29 cellular contexts compared by ENCODE assay signal in genomic region chr3:88034876-88035275, GRCh38. TPM values are rescaled to one million over a fixed set of nuclear protein-coding genes. Genes with fewer than 3 reads are reported as not detected.
DNase-seq lines count a peak whose midpoint lies in the region; ATAC-seq, FAIRE-seq and TF ChIP-seq lines count a peak whose summit lies in the region.
"Had no signal": no experiment of that assay in that cellular context is flagged by ENCODE, and none has a peak within 500 bp of the region (broad histone marks: within the 10 kb centered on the region; RNA-seq: fewer than 3 reads in every experiment).

No MANE protein-coding gene starts in this region.

- intact Hi-C loops in K562 (cut with micrococcal nuclease), result loop anchor here (2.0 kb wide), 1 partner anchor 24 kb away; the partner anchor contains the start of genes CGGBP1 and ZNF654

- POLR2A ChIA-PET in K562 (lab: Yijun Ruan, JAX), result interaction anchor here (1.3 kb wide), 1 partner anchor 24 kb away, joined by 4 read pairs; the partner anchor contains the start of genes CGGBP1 and ZNF654
- POLR2A ChIA-PET in naive thymus-derived CD8-positive, alpha-beta T cell (lab: Charles Lee), result interaction anchor here (1.2 kb wide), 1 partner anchor 24 kb away, joined by 4 read pairs; the partner anchor contains the start of gene CGGBP1
- POLR2A ChIA-PET in SK-N-SH (lab: Yijun Ruan, JAX), result no interaction called here

- H3K4me1 ChIP-seq in K562 (replicated peaks in 1 of 2; ENCODE audit: control insufficient read depth in 2 of 2, insufficient read depth in 2 of 2, low read length in 2 of 2), result peaks cover 7 to 8% of the 10 kb centered on the region in 2 experiments; a peak in 4 of 5 replicates
- peaks cover 0 to 4% of the 10 kb centered on the region in 2 experiments; a peak in 2 of 4 replicates for H3K4me1 ChIP-seq in SK-N-SH (ENCODE audit: control insufficient read depth in 1 of 2, insufficient read depth in 2 of 2, low read depth in 1 of 2, low read length in 1 of 2)
- H3K4me1 ChIP-seq: BE2C had no signal

- H3K9ac ChIP-seq in K562 (ENCODE audit: insufficient read depth in 1 of 2, low read depth in 2 of 2, low read length in 2 of 2) (peak overlapping the region in 1 of 2 experiments; percentile 24; a peak in 1 of 4 replicates), SK-N-SH (no peak overlapping the region)
- H3K9ac ChIP-seq: BLaER1 had no signal

- H3K27me3 ChIP-seq in K562 (ENCODE audit: control insufficient read depth in 2 of 2, insufficient read depth in 2 of 2, low read length in 2 of 2), result no peaks in the 10 kb centered on the region
- H3K27me3 ChIP-seq in SK-N-SH (ENCODE audit: insufficient read depth), result no peaks in the 10 kb centered on the region
- H3K27me3 ChIP-seq: BE2C, BLaER1 had no signal

- TF ChIP-seq POLR2A in K562 (conservative IDR thresholded peaks at IDR 0.05) (no peak), erythroblast (IDR thresholded peaks at IDR 0.05; ENCODE audit: low read length) (no peak)

- FAIRE-seq in K562 (lab: Jason Lieb, UNC), result peak; percentile 72
- FAIRE-seq: A549, GM12878, GM12892, GM18507 had no signal

- H3K9me3 ChIP-seq in K562 (replicated peaks; ENCODE audit: control insufficient read depth, insufficient read depth, low read depth, low read length), result 0 out of 2 replicates have a peak, but pooled peaks cover 1% of the 10 kb centered on the region
- no peaks in the 10 kb centered on the region for H3K9me3 ChIP-seq in SK-N-SH
- H3K9me3 ChIP-seq: A549, BE2C, BLaER1 had no signal

- H4K20me1 ChIP-seq in K562 (replicated peaks; ENCODE audit: control insufficient read depth, insufficient read depth, low read length), result no peaks in the 10 kb centered on the region
- H4K20me1 ChIP-seq in SK-N-SH (ENCODE audit: insufficient read depth), result no peaks in the 10 kb centered on the region
- H4K20me1 ChIP-seq: BLaER1 had no signal

- H3K9me2 ChIP-seq in SK-N-SH, result no peaks in the 10 kb centered on the region

- TF ChIP-seq RAD21 in K562 (CRISPR knock-in tag; conservative IDR thresholded peaks at IDR 0.05 in 1 of 2, IDR thresholded peaks at IDR 0.05 in 1 of 2) (no peak), SK-N-SH (IDR thresholded peaks at IDR 0.05; ENCODE audit: low read length) (no peak)

- H3K27ac ChIP-seq in K562 (ENCODE audit: extremely low read depth, low read depth, low read length) (peak overlapping the region; percentile 59; the same call in 2 of the 3 replicates), SK-N-SH (ENCODE audit: low read depth in 2 of 2, low read length in 1 of 2) (no peak overlapping the region)
- H3K27ac ChIP-seq: 22Rv1, A549, BLaER1 had no signal

- CTCF ChIA-PET in K562 (lab: Yijun Ruan, JAX; ENCODE audit: low intra/inter-chr PET ratio), result no interaction called here
- CTCF ChIA-PET in SK-N-SH (lab: Yijun Ruan, JAX), result no interaction called here

- H3K9me1 ChIP-seq in K562 (ENCODE audit: control insufficient read depth, insufficient read depth, low read length), result no peaks in the 10 kb centered on the region

- H3K9me3 Mint-ChIP-seq in T-helper 2 cell treated with Interferon-gamma antibody and Interleukin-4, amounts not matched to agents 5 μg/mL and 100 μg/mL, for 36 hours, result no peaks in the 10 kb centered on the region
- no peaks in the 10 kb centered on the region for H3K9me3 Mint-ChIP-seq in naive thymus-derived CD8-positive, alpha-beta T cell
- H3K9me3 Mint-ChIP-seq: CD8-positive, alpha-beta memory T cell had no signal

- H3K79me2 ChIP-seq in K562 (ENCODE audit: control insufficient read depth, insufficient read depth, low read length) (no peaks in the 10 kb centered on the region), SK-N-SH (ENCODE audit: insufficient read depth) (no peaks in the 10 kb centered on the region)

- no peaks in the 10 kb centered on the region for H3K36me3 ChIP-seq in K562 (ENCODE audit: control insufficient read depth, insufficient read depth, low read length)
- no peaks in the 10 kb centered on the region for H3K36me3 ChIP-seq in SK-N-SH (replicated peaks in 1 of 2; ENCODE audit: control insufficient read depth in 1 of 2, insufficient read depth in 2 of 2, low read length in 1 of 2)
- H3K36me3 ChIP-seq: BE2C, BLaER1 had no signal

- H2AFZ ChIP-seq in K562 (ENCODE audit: low read depth, low read length) (peak overlapping the region; percentile 45), SK-N-SH (ENCODE audit: low read depth) (no peak overlapping the region)

- no peak for DNase-seq in T-helper 2 cell treated with Interferon-gamma antibody and Interleukin-4, amounts not matched to agents 5 μg/mL and 100 μg/mL, for 36 hours (ENCODE audit: low spot score)
- no peak for DNase-seq in T-helper 2 cell
- peak; percentile 19 for DNase-seq in SK-MEL-5 (ENCODE audit: low read depth, low spot score)
- peak in 1 of 4 experiments; percentile 51 for DNase-seq in K562 (ENCODE audit: extremely low read depth in 1 of 4, low spot score in 3 of 4)
- peak; percentile 53 to 59 for DNase-seq in erythroblast (lab: John Stamatoyannopoulos, UW)
- DNase-seq in naive thymus-derived CD8-positive, alpha-beta T cell, result no peak
- DNase-seq in SK-N-SH, result no peak
- DNase-seq: AML-193; BE2C; C1 segment of cervical spinal cord; CD4-positive, alpha-beta memory T cell; CD8-positive, alpha-beta memory T cell; COR-L47; DMS 273 treated with DMSO at 0.1 percent for 48 hours; DMS153; DMS53; DMS79; DND-41; EL; GDM1 had no signal

- no peaks in the 10 kb centered on the region for H3F3A ChIP-seq in SK-N-SH (replicated peaks; ENCODE audit: insufficient read depth)

- H3K4me1 Mint-ChIP-seq in T-helper 2 cell treated with Interferon-gamma antibody and Interleukin-4, amounts not matched to agents 5 μg/mL and 100 μg/mL, for 36 hours (ENCODE audit: low read depth), result peaks cover 29% of the 10 kb centered on the region
- H3K4me1 Mint-ChIP-seq in naive thymus-derived CD8-positive, alpha-beta T cell, result peaks cover 5 to 29% (median 28%) of the 10 kb centered on the region in 4 donors

- H3K4me3 ChIP-seq in K562, result no peak overlapping the region
- H3K4me3 ChIP-seq in SK-N-SH (ENCODE audit: low read depth in 2 of 2, low read length in 1 of 2), result no peak overlapping the region
- H3K4me3 ChIP-seq: A549, BLaER1, GM12878 had no signal

- TF ChIP-seq EP300 in K562 (IDR thresholded peaks at IDR 0.05; ENCODE audit: low read length), result no peak
- no peak for TF ChIP-seq EP300 in SK-N-SH (IDR thresholded peaks at IDR 0.05; ENCODE audit: borderline replicate concordance in 1 of 2, low read depth in 1 of 2, low read length in 1 of 2)

- H3K36me3 Mint-ChIP-seq in T-helper 2 cell treated with Interferon-gamma antibody and Interleukin-4, amounts not matched to agents 5 μg/mL and 100 μg/mL, for 36 hours (ENCODE audit: low read depth), result no peaks in the 10 kb centered on the region
- no peaks in the 10 kb centered on the region for H3K36me3 Mint-ChIP-seq in naive thymus-derived CD8-positive, alpha-beta T cell
- H3K36me3 Mint-ChIP-seq: CD14-positive monocyte; CD4-positive, alpha-beta memory T cell; CD4-positive, CD25-positive, alpha-beta regulatory T cell; CD8-positive, alpha-beta memory T cell had no signal

- H3K27ac Mint-ChIP-seq in T-helper 2 cell treated with Interferon-gamma antibody and Interleukin-4, amounts not matched to agents 5 μg/mL and 100 μg/mL, for 36 hours, result no peak overlapping the region
- no peak overlapping the region for H3K27ac Mint-ChIP-seq in naive thymus-derived CD8-positive, alpha-beta T cell
- H3K27ac Mint-ChIP-seq: CD14-positive monocyte; CD4-positive, alpha-beta memory T cell had no signal

- in situ Hi-C loops in SK-MEL-5 (cut with HindIII; ENCODE audit: low pct_unique_long_range_greater_than_20kb, low sequenced_read_pairs) (no loop called here), K562 (cut with MboI) (no loop called here)

- no TSS peak for BruUV-seq in K562 (replicated peaks; lab: Mats Ljungman, UMichigan)

- H3K27me3 Mint-ChIP-seq in T-helper 2 cell treated with Interferon-gamma antibody and Interleukin-4, amounts not matched to agents 5 μg/mL and 100 μg/mL, for 36 hours (ENCODE audit: low read depth), result no peaks in the 10 kb centered on the region
- peaks cover 0 to 3% (median 0%) of the 10 kb centered on the region in 5 donors for H3K27me3 Mint-ChIP-seq in naive thymus-derived CD8-positive, alpha-beta T cell
- H3K27me3 Mint-ChIP-seq: CD4-positive, CD25-positive, alpha-beta regulatory T cell had no signal

- TF ChIP-seq CTCF in K562 (IDR thresholded peaks at IDR 0.05 in 2 of 3, conservative IDR thresholded peaks at IDR 0.05 in 1 of 3; ENCODE audit: insufficient read depth in 2 of 3, low read depth in 1 of 3, low read length in 3 of 3) (no peak), SK-N-SH (IDR thresholded peaks at IDR 0.05) (no peak)

- peak overlapping the region; percentile 65; the same call in 1 of the 2 replicates for H3K4me2 ChIP-seq in K562 (ENCODE audit: insufficient read depth, low read length)
- no peak overlapping the region for H3K4me2 ChIP-seq in SK-N-SH
- H3K4me2 ChIP-seq: A549, BLaER1 had no signal

- WGBS in K562 (ENCODE audit: insufficient coverage, low coverage, missing lambda C conversion rate), result 0% methylated on average over 4 of the region's 4 CpGs
- WGBS in SK-N-SH (ENCODE audit: low lambda C conversion rate), result 84% methylated on average over 4 of the region's 4 CpGs

- peak; percentile 71 for ATAC-seq in K562
- ATAC-seq in HG03196 (IDR thresholded peaks at IDR 0.05; ENCODE audit: unreplicated experiment), result no peak
- no peak for ATAC-seq in naive thymus-derived CD8-positive, alpha-beta T cell
- ATAC-seq: A549, GM12878 had no signal

- peak overlapping the region; percentile 49 for H3K4me3 Mint-ChIP-seq in T-helper 2 cell treated with Interferon-gamma antibody and Interleukin-4, amounts not matched to agents 5 μg/mL and 100 μg/mL, for 36 hours
- no peak overlapping the region for H3K4me3 Mint-ChIP-seq in naive thymus-derived CD8-positive, alpha-beta T cell
- H3K4me3 Mint-ChIP-seq: CD4-positive, alpha-beta memory T cell; CD8-positive, alpha-beta memory T cell had no signal

RNA-seq across cellular contexts. Expression of gene CGGBP1, which starts 23.9 kb away (rescaled TPM):
- total RNA-seq in SK-MEL-5 (2014; rRNA removed; shearing (Covaris generic)), result 80.0 and 84.1 TPM in 2 replicates
- 77.5 and 91.4 TPM in 2 replicates for polyA plus RNA-seq in SK-MEL-5 (2015; cell fraction: cytosol; rRNA removed)
- polyA plus RNA-seq in SK-MEL-5 (2015; cell fraction: nucleus; rRNA removed), result 285 and 309 TPM in 2 replicates
- total RNA-seq in K562 (2011; cell fraction: chromatin; rRNA removed; ENCODE audit: low replicate concordance), result 27.8 and 66.6 TPM in 2 replicates
- total RNA-seq in K562 (2011; cell fraction: nucleolus; rRNA removed), result 13.7 and 18.7 TPM in 2 replicates
- 36.2 and 39.1 TPM in 2 replicates for total RNA-seq in K562 (2011; cell fraction: nucleoplasm; rRNA removed)
- total RNA-seq in K562 (2014; rRNA removed), result 14.4 and 18.0 TPM in 2 replicates
- 37.8 and 46.5 TPM in 2 replicates for total RNA-seq in K562 (2014; rRNA removed; fragmentation: Illumina TruSeq; extraction: Trizol)
- 38.2 and 43.2 TPM in 2 replicates for total RNA-seq in K562 (2015; rRNA removed; fragmentation: Illumina TruSeq; extraction: Trizol)
- 37.9 and 39.2 TPM in 2 replicates for total RNA-seq in K562 (2021)
- polyA plus RNA-seq in K562 (2011; rRNA removed), result 43.2 and 46.5 TPM in 2 replicates
- 14.0 and 19.7 TPM in 2 replicates for polyA plus RNA-seq in K562 (2011; cell fraction: cytosol; rRNA removed)
- 59.2 and 66.8 TPM in 2 replicates for polyA plus RNA-seq in K562 (2011; cell fraction: nucleus; rRNA removed)
- polyA plus RNA-seq in K562 (2012), result 35.4 and 41.1 TPM in 2 replicates
- polyA plus RNA-seq in K562 (2014; fragmentation: Illumina TruSeq; extraction: Trizol), result 41.2 and 47.8 TPM in 2 replicates
- polyA plus RNA-seq in K562 (2014; fragmentation: Nextera tagmentation; extraction: Ambion mirVana), result 10 to 100 TPM; 26.6 to 35.8 TPM
- polyA plus RNA-seq in K562 (2014; rRNA removed), result 24.9 and 29.4 TPM in 2 replicates
- polyA minus RNA-seq in K562 (2011; rRNA and poly(A)+ RNA removed), result 68.4 and 74.6 TPM in 2 replicates
- 18.3 and 26.2 TPM in 2 replicates for polyA minus RNA-seq in K562 (2011; cell fraction: cytosol; rRNA and poly(A)+ RNA removed)
- polyA minus RNA-seq in K562 (2011; cell fraction: nucleus; rRNA and poly(A)+ RNA removed), result 25.6 and 57.9 TPM in 2 replicates
- 100 to 1,000 TPM; 151 to 153 TPM for total RNA-seq in naive thymus-derived CD8-positive, alpha-beta T cell
- polyA plus RNA-seq in naive thymus-derived CD8-positive, alpha-beta T cell, result 10 to 100 TPM; 85.8 to 97.2 (median 92.1) TPM
- 34.5 and 38.3 TPM in 2 replicates for polyA plus RNA-seq in SK-N-SH (2012; rRNA removed)
- polyA plus RNA-seq in SK-N-SH (2012; cell fraction: cytosol; rRNA removed), result 34.9 and 38.4 TPM in 2 replicates
- polyA plus RNA-seq in SK-N-SH (2012; cell fraction: nucleus; rRNA removed), result 65.5 and 68.7 TPM in 2 replicates

RNA-seq across cellular contexts. Expression of gene ZNF654, which starts 24.2 kb away (rescaled TPM):
- 20.0 and 21.9 TPM in 2 replicates for total RNA-seq in SK-MEL-5 (2014; rRNA removed; shearing (Covaris generic))
- polyA plus RNA-seq in SK-MEL-5 (2015; cell fraction: cytosol; rRNA removed), result 8.8 and 11.4 TPM in 2 replicates
- 15.5 and 17.7 TPM in 2 replicates for polyA plus RNA-seq in SK-MEL-5 (2015; cell fraction: nucleus; rRNA removed)
- total RNA-seq in K562 (2011; cell fraction: chromatin; rRNA removed; ENCODE audit: low replicate concordance), result 7.0 and 28.2 TPM in 2 replicates
- total RNA-seq in K562 (2011; cell fraction: nucleolus; rRNA removed), result 5.8 and 6.4 TPM in 2 replicates
- total RNA-seq in K562 (2011; cell fraction: nucleoplasm; rRNA removed), result 6.7 and 12.7 TPM in 2 replicates
- total RNA-seq in K562 (2014; rRNA removed) (2.5 and 3.6 TPM in 2 replicates), K562 (2014; rRNA removed; fragmentation: Illumina TruSeq; extraction: Trizol) (6.8 and 7.4 TPM in 2 replicates), K562 (2015; rRNA removed; fragmentation: Illumina TruSeq; extraction: Trizol) (8.4 and 8.6 TPM in 2 replicates), K562 (2021) (5.1 and 6.8 TPM in 2 replicates)
- polyA plus RNA-seq in K562 (2011; rRNA removed) (4.1 and 5.1 TPM in 2 replicates), K562 (2014; fragmentation: Illumina TruSeq; extraction: Trizol) (4.2 and 6.2 TPM in 2 replicates), K562 (2014; fragmentation: Nextera tagmentation; extraction: Ambion mirVana) (1 to 10 TPM; 2.4 to 2.5 TPM), K562 (2014; rRNA removed) (2.1 and 4.2 TPM in 2 replicates), SK-N-SH (2012; rRNA removed) (1.6 and 1.7 TPM in 2 replicates)
- 0.63 and 2.8 TPM in 2 replicates for polyA plus RNA-seq in K562 (2011; cell fraction: cytosol; rRNA removed)
- polyA plus RNA-seq in K562 (2011; cell fraction: nucleus; rRNA removed), result 4.8 and 6.1 TPM in 2 replicates
- polyA plus RNA-seq in K562 (2012), result 5.1 and 5.3 TPM in 2 replicates
- polyA minus RNA-seq in K562 (2011; rRNA and poly(A)+ RNA removed), result 9.6 and 12.0 TPM in 2 replicates
- polyA minus RNA-seq in K562 (2011; cell fraction: cytosol; rRNA and poly(A)+ RNA removed), result 3.8 and 7.1 TPM in 2 replicates
- polyA minus RNA-seq in K562 (2011; cell fraction: nucleus; rRNA and poly(A)+ RNA removed), result 10.6 and 19.0 TPM in 2 replicates
- 10 to 100 TPM; 23.1 to 24.7 TPM for total RNA-seq in naive thymus-derived CD8-positive, alpha-beta T cell
- 10 to 100 TPM; 11.1 to 13.9 (median 11.2) TPM for polyA plus RNA-seq in naive thymus-derived CD8-positive, alpha-beta T cell
- polyA plus RNA-seq in SK-N-SH (2012; cell fraction: cytosol; rRNA removed), result 1.6 and 2.3 TPM in 2 replicates
- polyA plus RNA-seq in SK-N-SH (2012; cell fraction: nucleus; rRNA removed), result 1.6 and 3.0 TPM in 2 replicates

Comparison
In these comparisons a context has a peak if more than half of its experiments do, and no peak if none do; other contexts are left out.
1. DNase-seq: peak in SK-MEL-5 (single experiment) and erythroblast (2 of 2); none in T-helper 2 cell treated with Interferon-gamma antibody and Interleukin-4, amounts not matched to agents 5 μg/mL and 100 μg/mL, for 36 hours (single experiment), T-helper 2 cell (0 of 5), naive thymus-derived CD8-positive, alpha-beta T cell (0 of 10) and SK-N-SH (single experiment).